8 cellular contexts compared by ENCODE assay signal in genomic region chr18:21109936-21110666, GRCh38. TPM values are rescaled to one million over a fixed set of nuclear protein-coding genes. Genes with fewer than 3 reads are reported as not detected.
A peak's percentile ranks its signal among the peaks of the same experiment; 100 is the strongest.
DNase-seq lines count a peak whose midpoint lies in the region; ATAC-seq and TF ChIP-seq lines count a peak whose summit lies in the region.

No MANE protein-coding gene starts in this region.

- H3K27ac Mint-ChIP-seq in CD4-positive, alpha-beta memory T cell, result peak overlapping the region; percentile 86 to 93 (median 92)
- H3K27ac Mint-ChIP-seq in IgD-negative memory B cell, result peak overlapping the region; percentile 76 to 97 (median 97)

- POLR2A ChIA-PET in CD4-positive, alpha-beta memory T cell (lab: Charles Lee; ENCODE audit: partially characterized antibody), result interaction anchor here (1.3 to 1.7 kb wide), 2 partner anchors 10 kb away, joined by 3 to 8 read pairs; no protein-coding TSS in a partner anchor

- H4K20me1 ChIP-seq in neural cell (ENCODE audit: insufficient read depth), result peaks cover 6% of the 10 kb centered on the region

- no peaks in the 10 kb centered on the region for H3K27me3 Mint-ChIP-seq in CD4-positive, alpha-beta memory T cell
- no peaks in the 10 kb centered on the region for H3K27me3 Mint-ChIP-seq in IgD-negative memory B cell

- peaks cover 57% of the 10 kb centered on the region for H3K79me2 ChIP-seq in neural cell (replicated peaks; ENCODE audit: insufficient read depth, low read length)

- no peak for TF ChIP-seq RAD21 in neural cell (conservative IDR thresholded peaks at IDR 0.05)

- no peaks in the 10 kb centered on the region for H3K9me3 ChIP-seq in CD4-positive, alpha-beta memory T cell (ENCODE audit: control insufficient read depth in 1 of 2, low read length in 2 of 2)
- no peaks in the 10 kb centered on the region for H3K9me3 ChIP-seq in neural cell (ENCODE audit: low read length)

- no peak for TF ChIP-seq EP300 in neural cell (conservative IDR thresholded peaks at IDR 0.05; ENCODE audit: poor library complexity, severe bottlenecking)

- no peaks in the 10 kb centered on the region for H3K9me2 ChIP-seq in neural cell (ENCODE audit: insufficient read depth, low read length)

- H3K4me3 ChIP-seq in CD4-positive, alpha-beta memory T cell (ENCODE audit: low read length in 2 of 2), result peak overlapping the region; percentile 76 to 96
- H3K4me3 ChIP-seq in choroid plexus epithelial cell (ENCODE audit: low read depth, low read length), result peak overlapping the region; percentile 98
- peak overlapping the region; percentile 96 for H3K4me3 ChIP-seq in neural cell (ENCODE audit: low read length)

- peak overlapping the region; percentile 95 for H3K27ac ChIP-seq in CD4-positive, alpha-beta memory T cell (ENCODE audit: low read depth, low read length)
- peak overlapping the region; percentile 91 for H3K27ac ChIP-seq in neural cell (ENCODE audit: low read length)

- H3F3A ChIP-seq in neural cell (ENCODE audit: insufficient read depth, low read length, poor library complexity, severe bottlenecking), result no peaks in the 10 kb centered on the region

- TF ChIP-seq CTCF in choroid plexus epithelial cell (conservative IDR thresholded peaks at IDR 0.05; ENCODE audit: low read depth, low read length) (no peak), neural cell (IDR thresholded peaks at IDR 0.05; ENCODE audit: poor library complexity, severe bottlenecking) (no peak)

- H3K4me1 ChIP-seq in CD4-positive, alpha-beta memory T cell (ENCODE audit: insufficient read depth, low read length), result peaks cover 56% of the 10 kb centered on the region

- CTCF ChIA-PET in CD4-positive, alpha-beta memory T cell (lab: Charles Lee; ENCODE audit: partially characterized antibody), result no interaction called here

- no peak overlapping the region for H2AFZ ChIP-seq in neural cell (ENCODE audit: low read depth, low read length)

- peak overlapping the region; percentile 95 for H3K4me2 ChIP-seq in neural cell (ENCODE audit: low read length)

- H3K9me3 Mint-ChIP-seq in CD4-positive, alpha-beta memory T cell, result no peaks in the 10 kb centered on the region
- no peaks in the 10 kb centered on the region for H3K9me3 Mint-ChIP-seq in IgD-negative memory B cell

- no peak for DNase-seq in CD4-positive, alpha-beta memory T cell
- DNase-seq in choroid plexus epithelial cell (ENCODE audit: low read depth), result no peak
- DNase-seq in effector CD8-positive, alpha-beta T cell (lab: John Stamatoyannopoulos, UW), result no peak
- DNase-seq in NCI-H2196 (lab: John Stamatoyannopoulos, UW; ENCODE audit: unreplicated experiment), result no peak
- DNase-seq in NCI-H1092 treated with DMSO at 0.1 percent for 48 hours (lab: John Stamatoyannopoulos, UW), result no peak

- H3K36me3 ChIP-seq in CD4-positive, alpha-beta memory T cell (ENCODE audit: insufficient read depth, low read length), result no peaks in the 10 kb centered on the region
- H3K36me3 ChIP-seq in neural cell (ENCODE audit: insufficient read depth, low read length), result no peaks in the 10 kb centered on the region

- peak overlapping the region in 1 of 8 donors; percentile 97 for H3K4me3 Mint-ChIP-seq in CD4-positive, alpha-beta memory T cell
- peak overlapping the region in 2 of 4 donors; percentile 90 to 96 for H3K4me3 Mint-ChIP-seq in IgD-negative memory B cell

- no peak for ATAC-seq in GM18873 (IDR thresholded peaks at IDR 0.05; ENCODE audit: low FRiP score, unreplicated experiment)

- H3K9ac ChIP-seq in neural cell (ENCODE audit: low read length), result peak overlapping the region; percentile 96

- H3K4me1 Mint-ChIP-seq in CD4-positive, alpha-beta memory T cell, result peaks cover 8 to 29% (median 17%) of the 10 kb centered on the region in 4 donors
- peaks cover 25 to 33% (median 26%) of the 10 kb centered on the region in 3 donors for H3K4me1 Mint-ChIP-seq in IgD-negative memory B cell

- peaks cover 6 to 16% of the 10 kb centered on the region in 2 donors for H3K36me3 Mint-ChIP-seq in CD4-positive, alpha-beta memory T cell
- no peaks in the 10 kb centered on the region for H3K36me3 Mint-ChIP-seq in IgD-negative memory B cell

- H3K27me3 ChIP-seq in CD4-positive, alpha-beta memory T cell (ENCODE audit: insufficient read depth, low read length), result no peaks in the 10 kb centered on the region
- H3K27me3 ChIP-seq in neural cell (ENCODE audit: insufficient read depth, low read depth, low read length), result peaks cover 7% of the 10 kb centered on the region

- intact Hi-C loops in CD4-positive, alpha-beta memory T cell (cut with micrococcal nuclease), result loop anchor here (1.0 to 10.0 kb wide), 7 partner anchors 9 to 631 kb away; partner anchors contain the start of genes ABHD3 and MIB1

TF ChIP-seq in neural cell, 6 proteins besides CTCF, POLR2A, EP300 and RAD21:
- TF ChIP-seq EZH2 (IDR thresholded peaks at IDR 0.05; ENCODE audit: borderline replicate concordance, insufficient read depth, low read length, poor library complexity, severe bottlenecking) (no peak), SMC3 (conservative IDR thresholded peaks at IDR 0.05; ENCODE audit: poor library complexity) (no peak), MXI1 (conservative IDR thresholded peaks at IDR 0.05; ENCODE audit: poor library complexity, severe bottlenecking) (no peak), POLR2AphosphoS5 (IDR thresholded peaks at IDR 0.05) (no peak), TAF1 (IDR thresholded peaks at IDR 0.05; ENCODE audit: low read depth) (no peak)
- TF ChIP-seq, protein P1, sequence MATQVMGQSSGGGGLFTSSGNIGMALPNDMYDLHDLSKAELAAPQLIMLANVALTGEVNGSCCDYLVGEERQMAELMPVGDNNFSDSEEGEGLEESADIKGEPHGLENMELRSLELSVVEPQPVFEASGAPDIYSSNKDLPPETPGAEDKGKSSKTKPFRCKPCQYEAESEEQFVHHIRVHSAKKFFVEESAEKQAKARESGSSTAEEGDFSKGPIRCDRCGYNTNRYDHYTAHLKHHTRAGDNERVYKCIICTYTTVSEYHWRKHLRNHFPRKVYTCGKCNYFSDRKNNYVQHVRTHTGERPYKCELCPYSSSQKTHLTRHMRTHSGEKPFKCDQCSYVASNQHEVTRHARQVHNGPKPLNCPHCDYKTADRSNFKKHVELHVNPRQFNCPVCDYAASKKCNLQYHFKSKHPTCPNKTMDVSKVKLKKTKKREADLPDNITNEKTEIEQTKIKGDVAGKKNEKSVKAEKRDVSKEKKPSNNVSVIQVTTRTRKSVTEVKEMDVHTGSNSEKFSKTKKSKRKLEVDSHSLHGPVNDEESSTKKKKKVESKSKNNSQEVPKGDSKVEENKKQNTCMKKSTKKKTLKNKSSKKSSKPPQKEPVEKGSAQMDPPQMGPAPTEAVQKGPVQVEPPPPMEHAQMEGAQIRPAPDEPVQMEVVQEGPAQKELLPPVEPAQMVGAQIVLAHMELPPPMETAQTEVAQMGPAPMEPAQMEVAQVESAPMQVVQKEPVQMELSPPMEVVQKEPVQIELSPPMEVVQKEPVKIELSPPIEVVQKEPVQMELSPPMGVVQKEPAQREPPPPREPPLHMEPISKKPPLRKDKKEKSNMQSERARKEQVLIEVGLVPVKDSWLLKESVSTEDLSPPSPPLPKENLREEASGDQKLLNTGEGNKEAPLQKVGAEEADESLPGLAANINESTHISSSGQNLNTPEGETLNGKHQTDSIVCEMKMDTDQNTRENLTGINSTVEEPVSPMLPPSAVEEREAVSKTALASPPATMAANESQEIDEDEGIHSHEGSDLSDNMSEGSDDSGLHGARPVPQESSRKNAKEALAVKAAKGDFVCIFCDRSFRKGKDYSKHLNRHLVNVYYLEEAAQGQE (IDR thresholded peaks at IDR 0.05; ENCODE audit: borderline replicate concordance), result no peak

RNA-seq across cellular contexts. Expression of gene ROCK1, which starts 1.5 kb away (rescaled TPM):
- 10 to 100 TPM; 80.7 to 82.8 TPM for total RNA-seq in CD4-positive, alpha-beta memory T cell
- 10 to 100 TPM; 13.0 to 52.2 TPM for polyA plus RNA-seq in CD4-positive, alpha-beta memory T cell
- polyA plus RNA-seq in IgD-negative memory B cell (41.2 TPM), neural cell (25.9 and 43.0 TPM in 2 replicates)
- 73.8 and 91.3 TPM in 2 replicates for polyA minus RNA-seq in neural cell
